In genomic region chr17:56751145-56751743, GRCh38 we compare ENCODE assay signal across 1 cellular context.
TF ChIP-seq lines count a peak whose summit lies in the region.

No MANE protein-coding gene starts in this region.

TF ChIP-seq in H1, 55 proteins besides CTCF, POLR2A, EP300 and RAD21:
- no peak for TF ChIP-seq POU5F1 (IDR thresholded peaks at IDR 0.05; ENCODE audit: low read depth, low read length)
- TF ChIP-seq TCF12 (IDR thresholded peaks at IDR 0.05; ENCODE audit: low read depth, low read length) = no peak
- no peak for TF ChIP-seq SAP30 (IDR thresholded peaks at IDR 0.05; ENCODE audit: insufficient read depth, insufficient replicate concordance, low read length)
- no peak for TF ChIP-seq EGR1 (IDR thresholded peaks at IDR 0.05; ENCODE audit: borderline replicate concordance, low read depth, low read length)
- no peak for TF ChIP-seq MAX (IDR thresholded peaks at IDR 0.05)
- TF ChIP-seq CHD7 (IDR thresholded peaks at IDR 0.05; ENCODE audit: insufficient replicate concordance, low read length) = no peak
- TF ChIP-seq CTBP2 (IDR thresholded peaks at IDR 0.05; ENCODE audit: borderline replicate concordance, insufficient read depth, insufficient read length, low read length) = no peak
- no peak for TF ChIP-seq NRF1 (IDR thresholded peaks at IDR 0.05; ENCODE audit: low read depth, low read length)
- no peak for TF ChIP-seq SP4 (IDR thresholded peaks at IDR 0.05; ENCODE audit: low read length)
- TF ChIP-seq CBX5 (IDR thresholded peaks at IDR 0.05; ENCODE audit: low read depth, low read length) = no peak
- no peak for TF ChIP-seq EZH2 (IDR thresholded peaks at IDR 0.05; ENCODE audit: low read depth, low read length, severe bottlenecking)
- no peak for TF ChIP-seq KDM5A (IDR thresholded peaks at IDR 0.05; ENCODE audit: low read length)
- no peak for TF ChIP-seq HDAC2 (IDR thresholded peaks at IDR 0.05; ENCODE audit: borderline replicate concordance in 1 of 2, low read depth in 2 of 2, low read length in 2 of 2)
- TF ChIP-seq GTF2F1 (IDR thresholded peaks at IDR 0.05; ENCODE audit: borderline replicate concordance, low read depth, low read length) = no peak
- no peak for TF ChIP-seq E2F6 (IDR thresholded peaks at IDR 0.05)
- no peak for TF ChIP-seq SRF (IDR thresholded peaks at IDR 0.05; ENCODE audit: low read depth, low read length)
